In the genomic region with DNA sequence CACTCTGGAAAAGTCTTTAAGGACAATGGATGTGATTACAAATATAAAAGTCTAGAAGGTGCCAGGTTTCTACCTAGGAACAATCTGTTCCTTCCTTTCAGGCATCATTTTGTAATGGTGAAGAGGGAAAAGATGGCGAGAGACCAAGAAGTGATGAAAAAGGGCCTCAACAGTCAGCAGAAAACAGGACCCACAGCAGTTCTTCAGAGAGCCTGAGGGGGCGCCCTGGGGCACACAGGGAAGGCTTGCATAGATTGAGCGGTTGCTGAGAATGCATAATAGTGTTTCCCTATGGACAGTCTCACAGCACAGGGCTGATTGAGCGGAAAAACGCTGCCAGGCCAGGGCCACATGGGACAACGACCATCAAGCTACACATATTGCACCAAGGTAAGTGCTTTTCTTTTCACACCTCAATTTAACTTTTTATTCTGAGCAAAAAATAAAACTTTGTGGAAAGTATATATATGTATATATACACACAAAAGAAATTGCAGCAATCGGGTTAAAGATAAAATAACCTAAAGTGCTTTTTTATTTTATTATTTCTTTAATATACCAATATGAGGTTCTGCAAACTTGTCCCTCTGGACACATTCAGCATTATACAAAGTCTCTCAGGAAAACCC, we compare ENCODE assay signal across 1 cellular context.
TF ChIP-seq lines count a peak whose summit lies in the region.

No MANE protein-coding gene starts in this region.

TF ChIP-seq in K562, 482 proteins besides CTCF, POLR2A, EP300 and RAD21 (continued from another document):
- TF ChIP-seq, protein P1, sequence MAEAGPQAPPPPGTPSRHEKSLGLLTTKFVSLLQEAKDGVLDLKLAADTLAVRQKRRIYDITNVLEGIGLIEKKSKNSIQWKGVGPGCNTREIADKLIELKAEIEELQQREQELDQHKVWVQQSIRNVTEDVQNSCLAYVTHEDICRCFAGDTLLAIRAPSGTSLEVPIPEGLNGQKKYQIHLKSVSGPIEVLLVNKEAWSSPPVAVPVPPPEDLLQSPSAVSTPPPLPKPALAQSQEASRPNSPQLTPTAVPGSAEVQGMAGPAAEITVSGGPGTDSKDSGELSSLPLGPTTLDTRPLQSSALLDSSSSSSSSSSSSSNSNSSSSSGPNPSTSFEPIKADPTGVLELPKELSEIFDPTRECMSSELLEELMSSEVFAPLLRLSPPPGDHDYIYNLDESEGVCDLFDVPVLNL (CRISPR knock-in tag; IDR thresholded peaks at IDR 0.05; ENCODE audit: low read depth), result no peak
- peak; percentile 82 for TF ChIP-seq MAFF (IDR thresholded peaks at IDR 0.05; ENCODE audit: low read length)
TF ChIP-seq in K562: peak in this region for 41.
